18 cellular contexts compared by ENCODE assay signal in genomic region chr2:224428787-224429440, GRCh38. TPM values are rescaled to one million over a fixed set of nuclear protein-coding genes. Genes with fewer than 3 reads are reported as not detected.
DNase-seq lines count a peak whose midpoint lies in the region; ATAC-seq, FAIRE-seq and TF ChIP-seq lines count a peak whose summit lies in the region.
"Had no signal": no experiment of that assay in that cellular context is flagged by ENCODE, and none has a peak within 500 bp of the region (broad histone marks: within the 10 kb centered on the region; RNA-seq: fewer than 3 reads in every experiment).

No MANE protein-coding gene starts in this region.

- H2AFZ ChIP-seq in endothelial cell of umbilical vein (ENCODE audit: low read depth, low read length) (no peak overlapping the region), neuronal stem cell (ENCODE audit: low read length) (no peak overlapping the region)
- H2AFZ ChIP-seq: GM23248 had no signal

- DNase-seq in KBM-7 (peak; percentile 46), endothelial cell of umbilical vein (ENCODE audit: low read depth, low spot score) (peak; percentile 41), neuronal stem cell (ENCODE audit: low spot score) (no peak), mucosa of descending colon (no peak), EL (no peak), amygdala (lab: John Stamatoyannopoulos, UW) (no peak)
- DNase-seq in stimulated activated CD4-positive, alpha-beta T cell treated with anti-CD3 and anti-CD28 coated beads, Interleukin-4, amount 100 ng/mL, for 1 hour: no peak
- DNase-seq: ACHN; Calu3; CD4-positive, alpha-beta T cell; DMS 273 treated with DMSO at 0.1 percent for 48 hours; GM23248 had no signal

- no CpG with 5 or more reads among the region's 3 CpGs for WGBS in neuronal stem cell (ENCODE audit: extremely low coverage in 2 of 2, insufficient read length in 2 of 2, insufficient replicate concordance in 1 of 2), 2 donors

- H4K20me1 ChIP-seq in endothelial cell of umbilical vein (replicated peaks; ENCODE audit: control insufficient read depth, extremely low read depth, insufficient read depth, low read length): no peaks in the 10 kb centered on the region
- H4K20me1 ChIP-seq: BLaER1 treated with 17β-estradiol and CSF1 and Interleukin-3, amounts not matched to agents 10 nM and 100 nM had no signal

- in situ Hi-C loops in KBM-7 (cut with MboI; ENCODE audit: low pct_unique_long_range_greater_than_20kb, low sequenced_read_pairs): no loop called here

- no peaks in the 10 kb centered on the region for H3K79me1 ChIP-seq in neuronal stem cell (ENCODE audit: low read depth, low read length)

- H3K4me1 ChIP-seq in endothelial cell of umbilical vein (ENCODE audit: control insufficient read depth, extremely low read depth, insufficient read depth, low read length) (no peaks in the 10 kb centered on the region), neuronal stem cell (ENCODE audit: control insufficient read depth in 2 of 2, insufficient read depth in 1 of 2, low read depth in 1 of 2, low read length in 2 of 2) (peaks cover 4 to 5% of the 10 kb centered on the region in 2 donors), mucosa of descending colon (ENCODE audit: low read depth) (no peaks in the 10 kb centered on the region)

- no peak overlapping the region for H4K8ac ChIP-seq in neuronal stem cell (ENCODE audit: low read depth, low read length)

- H3K9me1 ChIP-seq in endothelial cell of umbilical vein (replicated peaks; ENCODE audit: control insufficient read depth, extremely low read depth, insufficient read depth, low read length): no peaks in the 10 kb centered on the region

- H3K4me3 ChIP-seq in endothelial cell of umbilical vein (replicated peaks in 1 of 3; ENCODE audit: insufficient read depth in 1 of 3, low read depth in 1 of 3, low read length in 3 of 3) (no peak overlapping the region), neuronal stem cell (ENCODE audit: low read length in 2 of 2) (no peak overlapping the region), mucosa of descending colon (no peak overlapping the region)
- H3K4me3 ChIP-seq: BLaER1 treated with 17β-estradiol and CSF1 and Interleukin-3, amounts not matched to agents 10 nM and 100 nM; GM23248 had no signal

- H3K14ac ChIP-seq in neuronal stem cell (ENCODE audit: low read length): peak overlapping the region; percentile 8

- no peak overlapping the region for H3K4ac ChIP-seq in neuronal stem cell (ENCODE audit: low read length)

- no peak overlapping the region for H2AK5ac ChIP-seq in neuronal stem cell (ENCODE audit: low read depth, low read length)

- H3K23ac ChIP-seq in neuronal stem cell (ENCODE audit: low read depth, low read length, poor library complexity): no peak overlapping the region

- H3K36me3 ChIP-seq in endothelial cell of umbilical vein (ENCODE audit: control insufficient read depth in 2 of 2, extremely low read depth in 1 of 2, insufficient read depth in 2 of 2, low read length in 2 of 2) (no peaks in the 10 kb centered on the region), neuronal stem cell (replicated peaks in 1 of 2; ENCODE audit: control insufficient read depth in 2 of 2, insufficient read depth in 2 of 2, low read length in 2 of 2) (no peaks in the 10 kb centered on the region), mucosa of descending colon (ENCODE audit: low read depth) (no peaks in the 10 kb centered on the region)
- H3K36me3 ChIP-seq: BLaER1 treated with 17β-estradiol and CSF1 and Interleukin-3, amounts not matched to agents 10 nM and 100 nM had no signal

- H3K27me3 ChIP-seq in endothelial cell of umbilical vein (ENCODE audit: control insufficient read depth in 2 of 2, insufficient read depth in 2 of 2, low read length in 2 of 2): no peaks in the 10 kb centered on the region
- no peaks in the 10 kb centered on the region for H3K27me3 ChIP-seq in neuronal stem cell (ENCODE audit: control insufficient read depth in 3 of 3, insufficient read depth in 3 of 3, low read depth in 1 of 3, low read length in 3 of 3)
- H3K27me3 ChIP-seq: BLaER1 treated with 17β-estradiol and CSF1 and Interleukin-3, amounts not matched to agents 10 nM and 100 nM had no signal

- POLR2A ChIA-PET in endothelial cell of umbilical vein (lab: Charles Lee): no interaction called here

- no peak for TF ChIP-seq POLR2A in endothelial cell of umbilical vein (IDR thresholded peaks at IDR 0.05; ENCODE audit: low read depth, low read length)

- no peak overlapping the region for H2BK12ac ChIP-seq in neuronal stem cell (ENCODE audit: low read length)

- H3K4me2 ChIP-seq in endothelial cell of umbilical vein (ENCODE audit: insufficient read depth, low read length) (no peak overlapping the region), neuronal stem cell (ENCODE audit: insufficient read depth, low read length, poor library complexity, severe bottlenecking) (no peak overlapping the region)
- H3K4me2 ChIP-seq: BLaER1 treated with 17β-estradiol and CSF1 and Interleukin-3, amounts not matched to agents 10 nM and 100 nM had no signal

- no peak overlapping the region for H2BK120ac ChIP-seq in neuronal stem cell (ENCODE audit: low read depth, low read length)

- CTCF ChIA-PET in endothelial cell of umbilical vein (lab: Charles Lee): interaction anchor here (0.6 to 1.0 kb wide), 2 partner anchors 15 to 31 kb away, joined by 3 read pairs; no protein-coding TSS in a partner anchor

- peak overlapping the region; percentile 28 for H3K18ac ChIP-seq in neuronal stem cell (ENCODE audit: low read length)

- no peak overlapping the region for H3K27ac ChIP-seq in endothelial cell of umbilical vein (ENCODE audit: insufficient read depth, low read depth, low read length)
- no peak overlapping the region for H3K27ac ChIP-seq in neuronal stem cell (replicated peaks; ENCODE audit: low read length)
- H3K27ac ChIP-seq: BLaER1 treated with 17β-estradiol and CSF1 and Interleukin-3, amounts not matched to agents 10 nM and 100 nM; GM23248 had no signal

- H4K91ac ChIP-seq in neuronal stem cell (ENCODE audit: low read depth, low read length, poor library complexity): no peak overlapping the region

- no peak for ATAC-seq in mucosa of descending colon

- H2BK5ac ChIP-seq in neuronal stem cell (ENCODE audit: low read length): no peak overlapping the region

- dilution Hi-C loops in endothelial cell of umbilical vein (cut with MboI; ENCODE audit: extremely low pct_ligation_motif_present, low sequenced_read_pairs): no loop called here

- intact Hi-C loops in endothelial cell of umbilical vein (cut with micrococcal nuclease): no loop called here
- intact Hi-C loops in mucosa of descending colon (cut with DNase I, micrococcal nuclease): no loop called here

- TF ChIP-seq CTCF in endothelial cell of umbilical vein (IDR thresholded peaks at IDR 0.05; ENCODE audit: extremely low read depth in 1 of 2, insufficient read depth in 1 of 2, low read depth in 1 of 2, low read length in 2 of 2): no peak
- no peak for TF ChIP-seq CTCF in mucosa of descending colon (IDR thresholded peaks at IDR 0.05)

- H3K9me3 ChIP-seq in endothelial cell of umbilical vein (replicated peaks; ENCODE audit: control insufficient read depth, insufficient read depth, low read length) (no peaks in the 10 kb centered on the region), neuronal stem cell (replicated peaks in 1 of 2; ENCODE audit: control insufficient read depth in 2 of 2, insufficient read depth in 1 of 2, low read depth in 1 of 2, low read length in 2 of 2) (peaks cover 0 to 6% of the 10 kb centered on the region in 2 donors), mucosa of descending colon (no peaks in the 10 kb centered on the region)

- FAIRE-seq in endothelial cell of umbilical vein (lab: Jason Lieb, UNC): no peak
- FAIRE-seq: GM12891, H54 had no signal

- no peaks in the 10 kb centered on the region for H3K79me2 ChIP-seq in endothelial cell of umbilical vein (ENCODE audit: control insufficient read depth, insufficient read depth, low read length)

- no peak overlapping the region for H2BK15ac ChIP-seq in neuronal stem cell (ENCODE audit: low read length)

- no TSS peak for BruUV-seq in endothelial cell of umbilical vein (replicated peaks; lab: Mats Ljungman, UMichigan)

- H3K9ac ChIP-seq in endothelial cell of umbilical vein (replicated peaks; ENCODE audit: extremely low read depth, insufficient read depth, low read length): no peak overlapping the region
- no peak overlapping the region for H3K9ac ChIP-seq in neuronal stem cell (ENCODE audit: low read depth, low read length, poor library complexity)
- H3K9ac ChIP-seq: BLaER1 treated with 17β-estradiol and CSF1 and Interleukin-3, amounts not matched to agents 10 nM and 100 nM; GM23248 had no signal

TF ChIP-seq in endothelial cell of umbilical vein, 7 proteins besides CTCF, POLR2A, EP300 and RAD21:
- TF ChIP-seq POLR2AphosphoS5 (IDR thresholded peaks at IDR 0.05; ENCODE audit: insufficient read depth, low read depth, low read length): no peak
- TF ChIP-seq JUN (IDR thresholded peaks at IDR 0.05; ENCODE audit: borderline replicate concordance, insufficient read depth, insufficient read length, low read depth): no peak
- TF ChIP-seq FOS (IDR thresholded peaks at IDR 0.05; ENCODE audit: borderline replicate concordance, insufficient read depth, low read length): no peak
- no peak for TF ChIP-seq MAX (IDR thresholded peaks at IDR 0.05; ENCODE audit: insufficient read depth, insufficient read length)
- TF ChIP-seq MYC (IDR thresholded peaks at IDR 0.05; ENCODE audit: low read depth, low read length): no peak

RNA-seq across cellular contexts. Expression of gene FAM124B, which starts 27.0 kb away (rescaled TPM):
- total RNA-seq in endothelial cell of umbilical vein: 81.4 and 82.0 TPM in 2 replicates
- polyA plus RNA-seq in endothelial cell of umbilical vein: 91.7 and 119 TPM in 2 replicates
- polyA plus RNA-seq in endothelial cell of umbilical vein (2011; cell fraction: cytosol; rRNA removed): 92.1 and 97.9 TPM in 2 replicates
- polyA plus RNA-seq in endothelial cell of umbilical vein (2011; cell fraction: nucleus; rRNA removed): 146 and 167 TPM in 2 replicates
- polyA plus RNA-seq in endothelial cell of umbilical vein (2012): 72.5 and 82.2 TPM in 2 replicates
- polyA minus RNA-seq in endothelial cell of umbilical vein: 291 and 351 TPM in 2 replicates
- polyA minus RNA-seq in endothelial cell of umbilical vein (2011; cell fraction: cytosol; rRNA and poly(A)+ RNA removed): not detected
- 376 and 437 TPM in 2 replicates for polyA minus RNA-seq in endothelial cell of umbilical vein (2011; cell fraction: nucleus; rRNA and poly(A)+ RNA removed)
- 0.06 TPM for polyA plus RNA-seq in neuronal stem cell (2013, experiment 1 of 2)
- polyA plus RNA-seq in neuronal stem cell (2013, experiment 2 of 2): 0.07 TPM
- total RNA-seq in mucosa of descending colon: 1 to 10 TPM in 1 of 3 donors, under 1 TPM in 2; 0.43 to 1.4 (median 0.55) TPM
- total RNA-seq: A172, Calu3, G401, GM23248 had no signal
- polyA plus RNA-seq: GM23248, IgD-negative memory B cell had no signal

Comparison
In these comparisons a context has a peak if more than half of its experiments do, and no peak if none do; other contexts are left out.
1. DNase-seq: peak in KBM-7 (single experiment) and endothelial cell of umbilical vein (single experiment); none in neuronal stem cell (single experiment), mucosa of descending colon (0 of 3), stimulated activated CD4-positive, alpha-beta T cell treated with anti-CD3 and anti-CD28 coated beads, Interleukin-4, amount 100 ng/mL, for 1 hour (single experiment), EL (single experiment) and amygdala (0 of 56).
2. RNA of gene FAM124B, which starts 27.0 kb away (total RNA-seq): 81.4 to 82.0 TPM in endothelial cell of umbilical vein; 0.43 to 1.4 TPM in mucosa of descending colon; every median in the first group is over 10 times any median in the second.